Comparison of ENCODE assay signal across 9 cellular contexts in genomic region chr14:54568821-54569591, GRCh38. TPM values are rescaled to one million over a fixed set of nuclear protein-coding genes. Genes with fewer than 3 reads are reported as not detected.
A peak's percentile ranks its signal among the peaks of the same experiment; 100 is the strongest.
DNase-seq lines count a peak whose midpoint lies in the region; ATAC-seq, FAIRE-seq and TF ChIP-seq lines count a peak whose summit lies in the region.
"Had no signal": no experiment of that assay in that cellular context is flagged by ENCODE, and none has a peak within 500 bp of the region (broad histone marks: within the 10 kb centered on the region; RNA-seq: fewer than 3 reads in every experiment).

No MANE protein-coding gene starts in this region.

- peak overlapping the region in 1 of 2 experiments; percentile 60; a peak in 1 of 4 replicates for H3K9ac ChIP-seq in K562 (ENCODE audit: insufficient read depth in 1 of 2, low read depth in 2 of 2, low read length in 2 of 2)

- no peak for TF ChIP-seq POLR2A in K562 (conservative IDR thresholded peaks at IDR 0.05)

- H3K27me3 ChIP-seq in K562 (ENCODE audit: control insufficient read depth in 2 of 2, insufficient read depth in 2 of 2, low read length in 2 of 2): no peaks in the 10 kb centered on the region

- H3K36me3 Mint-ChIP-seq in HFFc6 (ENCODE audit: low read depth): peaks cover 40% of the 10 kb centered on the region
- H3K36me3 Mint-ChIP-seq in stimulated activated naive B cell treated with anti-CD40 and anti-IgM and Interleukin-4, amounts not matched to agents 10 μg/mL and 1 μg/mL and 100 μg/mL, for 72 hours: peaks cover 16% of the 10 kb centered on the region in 2 donors

- H3K4me2 ChIP-seq in K562 (ENCODE audit: insufficient read depth, low read length): peak overlapping the region; percentile 57

- H3K27me3 Mint-ChIP-seq in HFFc6 (ENCODE audit: insufficient read depth): peaks cover 6% of the 10 kb centered on the region; the same call in 1 of the 2 replicates
- H3K27me3 Mint-ChIP-seq in stimulated activated naive B cell treated with anti-CD40 and anti-IgM and Interleukin-4, amounts not matched to agents 10 μg/mL and 1 μg/mL and 100 μg/mL, for 72 hours: no peaks in the 10 kb centered on the region

- no peak for DNase-seq in HFFc6
- peak in 1 of 4 experiments; percentile 23 for DNase-seq in K562 (ENCODE audit: extremely low read depth in 1 of 4, low spot score in 3 of 4)
- peak; percentile 28 for DNase-seq in inferior parietal cortex (ENCODE audit: extremely low spot score)
- DNase-seq in stimulated activated naive B cell treated with anti-CD40 and anti-IgM and Interleukin-4, amounts not matched to agents 10 μg/mL and 1 μg/mL and 100 μg/mL, for 72 hours: no peak
- no peak for DNase-seq in SHP77 (lab: John Stamatoyannopoulos, UW)
- no peak for DNase-seq in GM13976 (ENCODE audit: low spot score)
- no peak for DNase-seq in activated CD4-positive, alpha-beta T cell treated with anti-CD3 and anti-CD28 coated beads, Interleukin-2, amount 50 U/mL, for 48 hours

- intact Hi-C loops in K562 (cut with micrococcal nuclease): no loop called here

- H4K20me1 ChIP-seq in K562 (replicated peaks; ENCODE audit: control insufficient read depth, insufficient read depth, low read length): no peaks in the 10 kb centered on the region

- TSS peak; percentile 37 for BruUV-seq in K562 (replicated peaks; lab: Mats Ljungman, UMichigan)

- no peaks in the 10 kb centered on the region for H3K9me1 ChIP-seq in K562 (ENCODE audit: control insufficient read depth, insufficient read depth, low read length)

- peak; percentile 82 for FAIRE-seq in K562 (lab: Jason Lieb, UNC)

- TF ChIP-seq CTCF in HFFc6 (IDR thresholded peaks at IDR 0.05): no peak
- no peak for TF ChIP-seq CTCF in K562 (IDR thresholded peaks at IDR 0.05 in 2 of 3, conservative IDR thresholded peaks at IDR 0.05 in 1 of 3; ENCODE audit: insufficient read depth in 2 of 3, low read depth in 1 of 3, low read length in 3 of 3)
- TF ChIP-seq CTCF in GM13976 (IDR thresholded peaks at IDR 0.05; ENCODE audit: borderline replicate concordance, control extremely low read depth, extremely low read depth, insufficient read depth, missing control alignments): no peak

- in situ Hi-C loops in K562 (cut with MboI) (loop anchor here (5.0 kb wide), 1 partner anchor 203 kb away; no protein-coding TSS in a partner anchor), GM13976 (cut with MboI; ENCODE audit: low sequenced_read_pairs, unreplicated experiment) (loop anchor here (5.0 kb wide), 1 partner anchor 203 kb away; no protein-coding TSS in a partner anchor)

- H3K4me3 Mint-ChIP-seq in HFFc6: peak overlapping the region; percentile 99
- peak overlapping the region; percentile 21 to 39 for H3K4me3 Mint-ChIP-seq in stimulated activated naive B cell treated with anti-CD40 and anti-IgM and Interleukin-4, amounts not matched to agents 10 μg/mL and 1 μg/mL and 100 μg/mL, for 72 hours

- H3K4me1 ChIP-seq in K562 (replicated peaks in 1 of 2; ENCODE audit: control insufficient read depth in 2 of 2, insufficient read depth in 2 of 2, low read length in 2 of 2): peaks cover 12 to 39% of the 10 kb centered on the region in 2 experiments; a peak in 4 of 5 replicates

- CTCF ChIA-PET in K562 (lab: Yijun Ruan, JAX; ENCODE audit: low intra/inter-chr PET ratio): interaction anchor here (1.5 kb wide), 1 partner anchor 204 kb away, joined by 5 read pairs; no protein-coding TSS in a partner anchor

- H2AFZ ChIP-seq in K562 (ENCODE audit: low read depth, low read length): no peak overlapping the region

- H3K4me1 Mint-ChIP-seq in HFFc6 (ENCODE audit: low read depth): peaks cover 60% of the 10 kb centered on the region
- peaks cover 12 to 26% of the 10 kb centered on the region in 2 donors for H3K4me1 Mint-ChIP-seq in stimulated activated naive B cell treated with anti-CD40 and anti-IgM and Interleukin-4, amounts not matched to agents 10 μg/mL and 1 μg/mL and 100 μg/mL, for 72 hours

- 20% methylated on average over 13 of the region's 13 CpGs for WGBS in K562 (ENCODE audit: insufficient coverage, low coverage, missing lambda C conversion rate)

- H3K79me2 ChIP-seq in K562 (ENCODE audit: control insufficient read depth, insufficient read depth, low read length): peaks cover 29% of the 10 kb centered on the region

- no peak overlapping the region; the same call in 2 of the 3 replicates for H3K27ac ChIP-seq in K562 (ENCODE audit: extremely low read depth, low read depth, low read length)
- H3K27ac ChIP-seq: SK-N-MC had no signal

- TF ChIP-seq EP300 in K562 (IDR thresholded peaks at IDR 0.05; ENCODE audit: low read length): no peak

- TF ChIP-seq RAD21 in K562 (CRISPR knock-in tag; conservative IDR thresholded peaks at IDR 0.05 in 1 of 2, IDR thresholded peaks at IDR 0.05 in 1 of 2): no peak

- H3K4me3 ChIP-seq in K562: peak overlapping the region; percentile 34

- peaks cover 6% of the 10 kb centered on the region; the same call in 1 of the 2 replicates for H3K9me3 ChIP-seq in K562 (replicated peaks; ENCODE audit: control insufficient read depth, insufficient read depth, low read depth, low read length)

- POLR2A ChIA-PET in K562 (lab: Yijun Ruan, JAX): interaction anchor here (0.5 to 1.1 kb wide), 5 partner anchors 122 to 248 kb away, joined by 3 to 4 read pairs (median 3); no protein-coding TSS in a partner anchor

- H3K9me3 Mint-ChIP-seq in HFFc6: peaks cover 17% of the 10 kb centered on the region
- H3K9me3 Mint-ChIP-seq in stimulated activated naive B cell treated with anti-CD40 and anti-IgM and Interleukin-4, amounts not matched to agents 10 μg/mL and 1 μg/mL and 100 μg/mL, for 72 hours: peaks cover 0 to 7% of the 10 kb centered on the region in 2 donors

- ATAC-seq in K562: no peak
- no peak for ATAC-seq in stimulated activated naive B cell treated with anti-CD40 and anti-IgM and Interleukin-4, amounts not matched to agents 10 μg/mL and 1 μg/mL and 100 μg/mL, for 72 hours (replicated peaks)
- ATAC-seq in GM19397 (IDR thresholded peaks at IDR 0.05; ENCODE audit: unreplicated experiment): no peak

- peaks cover 33% of the 10 kb centered on the region; the same call in 2 of the 3 replicates for H3K36me3 ChIP-seq in K562 (ENCODE audit: control insufficient read depth, insufficient read depth, low read length)

- H3K27ac Mint-ChIP-seq in HFFc6: peak overlapping the region; percentile 95
- no peak overlapping the region for H3K27ac Mint-ChIP-seq in stimulated activated naive B cell treated with anti-CD40 and anti-IgM and Interleukin-4, amounts not matched to agents 10 μg/mL and 1 μg/mL and 100 μg/mL, for 72 hours

TF ChIP-seq in K562, 482 proteins besides CTCF, POLR2A, EP300 and RAD21 (continues in another document):
- TF ChIP-seq SPI1 (IDR thresholded peaks at IDR 0.05; ENCODE audit: borderline replicate concordance, low read depth, low read length) (no peak), U2AF2 (optimal IDR thresholded peaks at IDR 0.05; ENCODE audit: low read depth, low read length) (no peak), NFYB (IDR thresholded peaks at IDR 0.05; ENCODE audit: extremely low read depth, insufficient read length) (no peak), NFRKB (IDR thresholded peaks at IDR 0.05; ENCODE audit: low read depth) (no peak), KLF1 (tag; IDR thresholded peaks at IDR 0.05) (no peak), EGR1 (conservative IDR thresholded peaks at IDR 0.05) (peak; percentile 70)

RNA-seq across cellular contexts. Expression of gene SAMD4A, which starts 2.1 kb away (rescaled TPM):
- 10 to 100 TPM; 33.8 to 53.7 (median 41.0) TPM for total RNA-seq in HFFc6 (2021; fragmentation: NEBNext Ultra II Directional; extraction: Animal tissue kit (Norgen Biotek cat#: 25700))
- 45.6 and 45.9 TPM in 2 replicates for total RNA-seq in K562 (2011; cell fraction: chromatin; rRNA removed; ENCODE audit: low replicate concordance)
- 19.3 and 20.0 TPM in 2 replicates for total RNA-seq in K562 (2011; cell fraction: nucleolus; rRNA removed)
- 26.3 and 45.6 TPM in 2 replicates for total RNA-seq in K562 (2011; cell fraction: nucleoplasm; rRNA removed)
- 3.2 and 3.8 TPM in 2 replicates for total RNA-seq in K562 (2014; rRNA removed)
- total RNA-seq in K562 (2014; rRNA removed; fragmentation: Illumina TruSeq; extraction: Trizol): 4.1 and 4.6 TPM in 2 replicates
- total RNA-seq in K562 (2015; rRNA removed; fragmentation: Illumina TruSeq; extraction: Trizol): 3.3 and 4.0 TPM in 2 replicates
- 6.8 TPM in 2 replicates for total RNA-seq in K562 (2021)
- polyA plus RNA-seq in K562 (2011; rRNA removed): 3.4 and 3.9 TPM in 2 replicates
- polyA plus RNA-seq in K562 (2011; cell fraction: cytosol; rRNA removed): 3.2 and 3.5 TPM in 2 replicates
- 15.6 and 27.5 TPM in 2 replicates for polyA plus RNA-seq in K562 (2011; cell fraction: nucleus; rRNA removed)
- 6.0 and 6.1 TPM in 2 replicates for polyA plus RNA-seq in K562 (2012)
- polyA plus RNA-seq in K562 (2014; fragmentation: Illumina TruSeq; extraction: Trizol): 4.1 and 4.6 TPM in 2 replicates
- 1 to 10 TPM in 1 of 2 experiments, under 1 TPM in 1; 0.66 to 1.9 TPM for polyA plus RNA-seq in K562 (2014; fragmentation: Nextera tagmentation; extraction: Ambion mirVana)
- 3.0 and 3.5 TPM in 2 replicates for polyA plus RNA-seq in K562 (2014; rRNA removed)
- polyA minus RNA-seq in K562 (2011; rRNA and poly(A)+ RNA removed): 14.9 and 15.7 TPM in 2 replicates
- 6.8 and 10.1 TPM in 2 replicates for polyA minus RNA-seq in K562 (2011; cell fraction: cytosol; rRNA and poly(A)+ RNA removed)
- 20.5 and 27.5 TPM in 2 replicates for polyA minus RNA-seq in K562 (2011; cell fraction: nucleus; rRNA and poly(A)+ RNA removed)

RNA-seq across cellular contexts. Expression of gene CGRRF1, which starts 59.3 kb away (rescaled TPM):
- total RNA-seq in HFFc6 (2021; fragmentation: NEBNext Ultra II Directional; extraction: Animal tissue kit (Norgen Biotek cat#: 25700)): 10 to 100 TPM; 11.3 to 13.1 (median 12.1) TPM
- 3.1 and 7.7 TPM in 2 replicates for total RNA-seq in K562 (2011; cell fraction: chromatin; rRNA removed; ENCODE audit: low replicate concordance)
- total RNA-seq in K562 (2011; cell fraction: nucleolus; rRNA removed): 2.0 and 3.3 TPM in 2 replicates
- 4.2 and 7.3 TPM in 2 replicates for total RNA-seq in K562 (2011; cell fraction: nucleoplasm; rRNA removed)
- total RNA-seq in K562 (2014; rRNA removed): 1.9 and 3.0 TPM in 2 replicates
- 4.7 and 4.8 TPM in 2 replicates for total RNA-seq in K562 (2014; rRNA removed; fragmentation: Illumina TruSeq; extraction: Trizol)
- 3.3 and 3.7 TPM in 2 replicates for total RNA-seq in K562 (2015; rRNA removed; fragmentation: Illumina TruSeq; extraction: Trizol)
- 4.6 and 7.6 TPM in 2 replicates for total RNA-seq in K562 (2021)
- polyA plus RNA-seq in K562 (2011; rRNA removed): 4.3 and 7.1 TPM in 2 replicates
- 0.64 and 1.1 TPM in 2 replicates for polyA plus RNA-seq in K562 (2011; cell fraction: cytosol; rRNA removed)
- polyA plus RNA-seq in K562 (2011; cell fraction: nucleus; rRNA removed): 1.6 and 2.0 TPM in 2 replicates
- 6.2 and 6.8 TPM in 2 replicates for polyA plus RNA-seq in K562 (2012)
- polyA plus RNA-seq in K562 (2014; fragmentation: Illumina TruSeq; extraction: Trizol): 2.4 and 3.5 TPM in 2 replicates
- 10 to 100 TPM; 13.5 to 15.8 TPM for polyA plus RNA-seq in K562 (2014; fragmentation: Nextera tagmentation; extraction: Ambion mirVana)
- polyA plus RNA-seq in K562 (2014; rRNA removed): 2.3 and 2.8 TPM in 2 replicates
- 2.2 and 5.4 TPM in 2 replicates for polyA minus RNA-seq in K562 (2011; rRNA and poly(A)+ RNA removed)
- 1.2 TPM in 1 of 2 replicates, not detected in the other for polyA minus RNA-seq in K562 (2011; cell fraction: cytosol; rRNA and poly(A)+ RNA removed)
- 1.3 and 1.6 TPM in 2 replicates for polyA minus RNA-seq in K562 (2011; cell fraction: nucleus; rRNA and poly(A)+ RNA removed)
